In the genomic region with DNA sequence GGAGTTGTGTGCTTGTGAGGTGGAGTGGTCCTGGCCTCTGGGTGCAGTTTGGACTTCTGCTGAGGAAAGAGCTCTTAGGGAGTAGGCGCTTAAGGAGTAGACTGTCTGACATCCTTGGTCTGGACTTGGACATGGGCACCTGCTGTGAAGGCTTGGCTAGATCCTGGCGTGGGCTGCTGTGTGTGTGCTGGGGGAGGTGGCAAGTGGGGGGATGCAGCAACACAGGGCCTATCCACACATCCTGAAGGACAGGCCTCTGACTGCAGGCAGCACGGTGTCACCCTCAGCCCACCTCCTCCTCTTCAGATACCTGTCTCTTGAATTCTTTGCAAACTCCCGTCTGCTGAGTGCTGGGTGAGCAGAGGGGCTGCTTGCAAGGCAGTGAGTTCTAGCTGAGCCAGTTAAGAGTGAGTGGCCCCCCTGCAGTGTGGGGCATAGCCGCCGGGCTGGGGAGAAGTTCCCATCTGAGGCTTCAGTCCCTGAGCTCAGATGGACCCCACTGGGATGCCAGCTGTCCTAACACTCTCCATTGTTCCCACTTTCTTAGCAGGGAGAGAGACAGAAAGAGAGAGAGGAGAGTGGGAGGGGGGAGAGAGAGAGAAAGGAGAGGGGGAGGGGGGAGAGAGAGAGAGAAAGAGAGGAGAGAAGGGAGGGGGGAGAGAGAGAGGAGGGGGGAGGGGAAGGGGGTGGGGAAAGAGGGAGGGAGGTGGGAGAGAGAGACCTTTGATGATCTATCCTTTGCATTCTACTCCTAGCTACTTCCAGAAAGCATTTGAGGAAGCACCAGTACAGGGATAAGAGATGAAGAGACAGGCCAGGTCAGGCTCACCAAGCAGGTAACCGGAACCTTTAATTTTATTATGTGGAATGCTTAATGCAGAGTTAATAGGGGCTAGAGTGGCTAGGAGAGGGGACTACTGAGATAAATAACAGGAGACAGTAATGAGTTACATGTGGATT, we compare ENCODE assay signal across 1 cellular context.
TF ChIP-seq lines count a peak whose summit lies in the region.

No MANE protein-coding gene starts in this region.

TF ChIP-seq in GM23338, 12 proteins besides CTCF, POLR2A, EP300 and RAD21 (continued from another document):
- TF ChIP-seq, protein P1, sequence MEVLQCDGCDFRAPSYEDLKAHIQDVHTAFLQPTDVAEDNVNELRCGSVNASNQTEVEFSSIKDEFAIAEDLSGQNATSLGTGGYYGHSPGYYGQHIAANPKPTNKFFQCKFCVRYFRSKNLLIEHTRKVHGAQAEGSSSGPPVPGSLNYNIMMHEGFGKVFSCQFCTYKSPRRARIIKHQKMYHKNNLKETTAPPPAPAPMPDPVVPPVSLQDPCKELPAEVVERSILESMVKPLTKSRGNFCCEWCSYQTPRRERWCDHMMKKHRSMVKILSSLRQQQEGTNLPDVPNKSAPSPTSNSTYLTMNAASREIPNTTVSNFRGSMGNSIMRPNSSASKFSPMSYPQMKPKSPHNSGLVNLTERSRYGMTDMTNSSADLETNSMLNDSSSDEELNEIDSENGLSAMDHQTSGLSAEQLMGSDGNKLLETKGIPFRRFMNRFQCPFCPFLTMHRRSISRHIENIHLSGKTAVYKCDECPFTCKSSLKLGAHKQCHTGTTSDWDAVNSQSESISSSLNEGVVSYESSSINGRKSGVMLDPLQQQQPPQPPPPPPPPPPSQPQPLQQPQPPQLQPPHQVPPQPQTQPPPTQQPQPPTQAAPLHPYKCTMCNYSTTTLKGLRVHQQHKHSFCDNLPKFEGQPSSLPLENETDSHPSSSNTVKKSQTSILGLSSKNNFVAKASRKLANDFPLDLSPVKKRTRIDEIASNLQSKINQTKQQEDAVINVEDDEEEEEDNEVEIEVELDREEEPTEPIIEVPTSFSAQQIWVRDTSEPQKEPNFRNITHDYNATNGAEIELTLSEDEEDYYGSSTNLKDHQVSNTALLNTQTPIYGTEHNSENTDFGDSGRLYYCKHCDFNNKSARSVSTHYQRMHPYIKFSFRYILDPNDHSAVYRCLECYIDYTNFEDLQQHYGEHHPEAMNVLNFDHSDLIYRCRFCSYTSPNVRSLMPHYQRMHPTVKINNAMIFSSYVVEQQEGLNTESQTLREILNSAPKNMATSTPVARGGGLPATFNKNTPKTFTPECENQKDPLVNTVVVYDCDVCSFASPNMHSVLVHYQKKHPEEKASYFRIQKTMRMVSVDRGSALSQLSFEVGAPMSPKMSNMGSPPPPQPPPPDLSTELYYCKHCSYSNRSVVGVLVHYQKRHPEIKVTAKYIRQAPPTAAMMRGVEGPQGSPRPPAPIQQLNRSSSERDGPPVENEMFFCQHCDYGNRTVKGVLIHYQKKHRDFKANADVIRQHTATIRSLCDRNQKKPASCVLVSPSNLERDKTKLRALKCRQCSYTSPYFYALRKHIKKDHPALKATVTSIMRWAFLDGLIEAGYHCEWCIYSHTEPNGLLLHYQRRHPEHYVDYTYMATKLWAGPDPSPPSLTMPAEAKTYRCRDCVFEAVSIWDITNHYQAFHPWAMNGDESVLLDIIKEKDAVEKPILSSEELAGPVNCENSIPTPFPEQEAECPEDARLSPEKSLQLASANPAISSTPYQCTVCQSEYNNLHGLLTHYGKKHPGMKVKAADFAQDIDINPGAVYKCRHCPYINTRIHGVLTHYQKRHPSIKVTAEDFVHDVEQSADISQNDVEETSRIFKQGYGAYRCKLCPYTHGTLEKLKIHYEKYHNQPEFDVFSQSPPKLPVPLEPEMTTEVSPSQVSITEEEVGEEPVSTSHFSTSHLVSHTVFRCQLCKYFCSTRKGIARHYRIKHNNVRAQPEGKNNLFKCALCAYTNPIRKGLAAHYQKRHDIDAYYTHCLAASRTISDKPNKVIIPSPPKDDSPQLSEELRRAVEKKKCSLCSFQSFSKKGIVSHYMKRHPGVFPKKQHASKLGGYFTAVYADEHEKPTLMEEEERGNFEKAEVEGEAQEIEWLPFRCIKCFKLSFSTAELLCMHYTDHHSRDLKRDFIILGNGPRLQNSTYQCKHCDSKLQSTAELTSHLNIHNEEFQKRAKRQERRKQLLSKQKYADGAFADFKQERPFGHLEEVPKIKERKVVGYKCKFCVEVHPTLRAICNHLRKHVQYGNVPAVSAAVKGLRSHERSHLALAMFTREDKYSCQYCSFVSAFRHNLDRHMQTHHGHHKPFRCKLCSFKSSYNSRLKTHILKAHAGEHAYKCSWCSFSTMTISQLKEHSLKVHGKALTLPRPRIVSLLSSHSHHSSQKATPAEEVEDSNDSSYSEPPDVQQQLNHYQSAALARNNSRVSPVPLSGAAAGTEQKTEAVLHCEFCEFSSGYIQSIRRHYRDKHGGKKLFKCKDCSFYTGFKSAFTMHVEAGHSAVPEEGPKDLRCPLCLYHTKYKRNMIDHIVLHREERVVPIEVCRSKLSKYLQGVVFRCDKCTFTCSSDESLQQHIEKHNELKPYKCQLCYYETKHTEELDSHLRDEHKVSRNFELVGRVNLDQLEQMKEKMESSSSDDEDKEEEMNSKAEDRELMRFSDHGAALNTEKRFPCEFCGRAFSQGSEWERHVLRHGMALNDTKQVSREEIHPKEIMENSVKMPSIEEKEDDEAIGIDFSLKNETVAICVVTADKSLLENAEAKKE (CRISPR knock-in tag; IDR thresholded peaks at IDR 0.05) = no peak
- TF ChIP-seq, protein P2, sequence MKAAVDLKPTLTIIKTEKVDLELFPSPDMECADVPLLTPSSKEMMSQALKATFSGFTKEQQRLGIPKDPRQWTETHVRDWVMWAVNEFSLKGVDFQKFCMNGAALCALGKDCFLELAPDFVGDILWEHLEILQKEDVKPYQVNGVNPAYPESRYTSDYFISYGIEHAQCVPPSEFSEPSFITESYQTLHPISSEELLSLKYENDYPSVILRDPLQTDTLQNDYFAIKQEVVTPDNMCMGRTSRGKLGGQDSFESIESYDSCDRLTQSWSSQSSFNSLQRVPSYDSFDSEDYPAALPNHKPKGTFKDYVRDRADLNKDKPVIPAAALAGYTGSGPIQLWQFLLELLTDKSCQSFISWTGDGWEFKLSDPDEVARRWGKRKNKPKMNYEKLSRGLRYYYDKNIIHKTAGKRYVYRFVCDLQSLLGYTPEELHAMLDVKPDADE (IDR thresholded peaks at IDR 0.05) = no peak
- TF ChIP-seq ZNF331 (CRISPR knock-in tag; IDR thresholded peaks at IDR 0.05; ENCODE audit: low read depth) (no peak), POLR2AphosphoS5 (IDR thresholded peaks at IDR 0.05; ENCODE audit: low read depth) (0 out of 2 replicates have a peak, but pooled peaks have one; percentile 36)
